In the genomic region with DNA sequence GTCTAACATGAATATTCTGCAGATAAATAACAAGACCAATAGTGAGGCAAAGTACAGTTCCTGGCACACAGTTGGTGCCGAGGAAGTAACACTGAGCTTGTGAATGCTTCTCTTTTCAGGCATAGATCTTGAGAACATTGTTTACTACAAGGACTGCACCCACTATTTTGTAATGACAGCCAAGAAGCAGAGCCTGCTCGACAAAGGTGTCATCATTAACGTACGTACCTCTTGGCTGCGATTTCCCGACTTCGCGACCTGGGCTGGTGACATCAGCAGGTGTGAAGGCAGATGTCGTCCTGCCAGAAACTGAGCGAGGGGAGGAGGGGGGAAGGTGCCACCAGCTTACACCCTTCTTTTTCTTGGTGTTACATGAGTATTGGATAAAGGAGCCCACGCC, we compare ENCODE assay signal across 14 cellular contexts.
A peak's percentile ranks its signal among the peaks of the same experiment; 100 is the strongest.
DNase-seq lines count a peak whose midpoint lies in the region; ATAC-seq, FAIRE-seq and TF ChIP-seq lines count a peak whose summit lies in the region.
"Had no signal": no experiment of that assay in that cellular context is flagged by ENCODE, and none has a peak within 500 bp of the region (broad histone marks: within the 10 kb centered on the region; RNA-seq: fewer than 3 reads in every experiment).

No MANE protein-coding gene starts in this region.

- no peak overlapping the region for H2AFZ ChIP-seq in astrocyte (ENCODE audit: low read depth, low read length)

- TF ChIP-seq POLR2A in upper lobe of left lung (IDR thresholded peaks at IDR 0.05) = no peak

- peak overlapping the region; percentile 77 to 78 for H3K27ac ChIP-seq in right atrium auricular region
- H3K27ac ChIP-seq in astrocyte (ENCODE audit: low read depth, low read length) = peak overlapping the region; percentile 93
- peak overlapping the region; percentile 17 to 69 (median 44) for H3K27ac ChIP-seq in upper lobe of left lung

- H3K36me3 Mint-ChIP-seq in astrocyte (ENCODE audit: low read depth, unreplicated experiment) (peaks cover 69% of the 10 kb centered on the region), natural killer cell (peaks cover 9% of the 10 kb centered on the region), chondrocyte (ENCODE audit: low read depth) (peaks cover 68% of the 10 kb centered on the region)

- H3K4me1 ChIP-seq in right atrium auricular region (peaks cover 0 to 60% of the 10 kb centered on the region in 2 donors), astrocyte (ENCODE audit: insufficient read depth, low read length) (peaks cover 61% of the 10 kb centered on the region), upper lobe of left lung (peaks cover 10 to 53% (median 39%) of the 10 kb centered on the region in 4 donors)

- TF ChIP-seq CTCF in right atrium auricular region (IDR thresholded peaks at IDR 0.05) = no peak
- TF ChIP-seq CTCF in astrocyte (IDR thresholded peaks at IDR 0.05; ENCODE audit: insufficient read depth, low read depth, low read length) = no peak
- TF ChIP-seq CTCF in natural killer cell (IDR thresholded peaks at IDR 0.05) = no peak
- TF ChIP-seq CTCF in upper lobe of left lung (IDR thresholded peaks at IDR 0.05) = no peak
- no peak for TF ChIP-seq CTCF in chondrocyte (IDR thresholded peaks at IDR 0.05)

- ATAC-seq in left cardiac atrium (no peak), natural killer cell (peak; percentile 75 to 82 (median 81)), upper lobe of left lung (ENCODE audit: low FRiP score in 2 of 2) (no peak), GM19467 (IDR thresholded peaks at IDR 0.05; ENCODE audit: unreplicated experiment) (no peak)

- no peak for FAIRE-seq in astrocyte (lab: Jason Lieb, UNC)
- FAIRE-seq: endometrium, GM18507 had no signal

- no peaks in the 10 kb centered on the region for H3K9me3 ChIP-seq in right atrium auricular region
- no peaks in the 10 kb centered on the region for H3K9me3 ChIP-seq in astrocyte (ENCODE audit: insufficient read depth, low read depth, low read length)
- no peaks in the 10 kb centered on the region for H3K9me3 ChIP-seq in upper lobe of left lung

- H3K4me3 Mint-ChIP-seq in astrocyte (ENCODE audit: unreplicated experiment) (no peak overlapping the region), natural killer cell (peak overlapping the region; percentile 70), chondrocyte (ENCODE audit: unreplicated experiment) (no peak overlapping the region)
- H3K4me3 Mint-ChIP-seq: activated B cell treated with CpG ODN at 0.5 μM for 24 hours; activated naive CD4-positive, alpha-beta T cell treated with anti-CD3 and anti-CD28 coated beads for 36 hours had no signal

- no peak overlapping the region for H3K4me2 ChIP-seq in astrocyte (ENCODE audit: low read length)

- H3K27ac Mint-ChIP-seq in astrocyte (ENCODE audit: unreplicated experiment) (peak overlapping the region; percentile 80), natural killer cell (peak overlapping the region; percentile 83 to 90), chondrocyte (ENCODE audit: unreplicated experiment) (no peak overlapping the region)
- H3K27ac Mint-ChIP-seq: activated B cell treated with CpG ODN at 0.5 μM for 24 hours; activated naive CD4-positive, alpha-beta T cell treated with anti-CD3 and anti-CD28 coated beads for 36 hours had no signal

- no peak for DNase-seq in right atrium auricular region (ENCODE audit: low spot score)
- DNase-seq in left cardiac atrium = no peak
- DNase-seq in astrocyte (ENCODE audit: low read depth) = no peak
- peak; percentile 61 for DNase-seq in natural killer cell
- DNase-seq in upper lobe of left lung = no peak
- no peak for DNase-seq in chondrocyte (ENCODE audit: low spot score)
- DNase-seq in SKM-1 treated with dmso at 0.1 percent for 144 hours (lab: John Stamatoyannopoulos, UW; ENCODE audit: unreplicated experiment) = no peak
- DNase-seq: activated B cell treated with CpG ODN at 0.5 μM for 24 hours; activated naive CD4-positive, alpha-beta T cell treated with anti-CD3 and anti-CD28 coated beads for 36 hours; NCI-H187 treated with DMSO at 0.1 percent for 48 hours; NCI-H524 treated with DMSO at 0.1 percent for 48 hours had no signal

- no peaks in the 10 kb centered on the region for H4K20me1 ChIP-seq in astrocyte (ENCODE audit: insufficient read depth, low read length)

- no peaks in the 10 kb centered on the region for H3K9me3 Mint-ChIP-seq in astrocyte (ENCODE audit: unreplicated experiment)
- no peaks in the 10 kb centered on the region for H3K9me3 Mint-ChIP-seq in natural killer cell
- no peaks in the 10 kb centered on the region for H3K9me3 Mint-ChIP-seq in chondrocyte (ENCODE audit: low read depth)
- H3K9me3 Mint-ChIP-seq: activated B cell treated with CpG ODN at 0.5 μM for 24 hours; activated naive CD4-positive, alpha-beta T cell treated with anti-CD3 and anti-CD28 coated beads for 36 hours had no signal

- H3K4me3 ChIP-seq in right atrium auricular region = no peak overlapping the region
- H3K4me3 ChIP-seq in astrocyte (ENCODE audit: insufficient read depth, low read depth, low read length) = no peak overlapping the region
- no peak overlapping the region for H3K4me3 ChIP-seq in upper lobe of left lung

- H3K9ac ChIP-seq in astrocyte (ENCODE audit: low read length) = peak overlapping the region; percentile 37

- no peaks in the 10 kb centered on the region for H3K27me3 ChIP-seq in right atrium auricular region
- H3K27me3 ChIP-seq in astrocyte (ENCODE audit: insufficient read depth, low read length) = no peaks in the 10 kb centered on the region
- H3K27me3 ChIP-seq in upper lobe of left lung = no peaks in the 10 kb centered on the region

- H3K36me3 ChIP-seq in right atrium auricular region (peaks cover 28% of the 10 kb centered on the region), astrocyte (ENCODE audit: insufficient read depth, low read length) (peaks cover 80% of the 10 kb centered on the region), upper lobe of left lung (peaks cover 9 to 58% (median 23%) of the 10 kb centered on the region in 4 donors)

- H3K27me3 Mint-ChIP-seq in astrocyte (ENCODE audit: low read depth, unreplicated experiment) (no peaks in the 10 kb centered on the region), natural killer cell (ENCODE audit: low read depth in 2 of 2) (peaks cover 5 to 9% of the 10 kb centered on the region in 2 donors), chondrocyte (ENCODE audit: low read depth) (no peaks in the 10 kb centered on the region)

- H3K4me1 Mint-ChIP-seq in astrocyte (ENCODE audit: low read depth, unreplicated experiment) = peaks cover 37% of the 10 kb centered on the region
- peaks cover 41 to 43% of the 10 kb centered on the region in 2 donors for H3K4me1 Mint-ChIP-seq in natural killer cell
- H3K4me1 Mint-ChIP-seq in chondrocyte (ENCODE audit: low read depth) = peaks cover 75% of the 10 kb centered on the region

- intact Hi-C loops in left cardiac atrium (cut with DNase I) = no loop called here
- intact Hi-C loops in natural killer cell (cut with micrococcal nuclease) = loop anchor here (1.0 to 5.0 kb wide), 4 partner anchors 8 to 1061 kb away; a partner anchor contains a TSS

- TF ChIP-seq EP300 in upper lobe of left lung (IDR thresholded peaks at IDR 0.05) = no peak

- 78 to 81% methylated on average over 10 to 11 of the region's 11 CpGs for WGBS in upper lobe of left lung, 2 donors

- peaks cover 32% of the 10 kb centered on the region for H3K79me2 ChIP-seq in astrocyte (ENCODE audit: insufficient read depth, low read length)

Comparison
In these comparisons a context has a peak if more than half of its experiments do, and no peak if none do; other contexts are left out.
1. ATAC-seq: peak in natural killer cell (3 of 3); none in left cardiac atrium (0 of 2), upper lobe of left lung (0 of 2) and GM19467 (single experiment).
2. Peak in every context shown above with its lines, with median percentiles within 50 percentile points of each other: H3K27ac ChIP-seq.